ENCODE assay signal across 1 cellular context in the genomic region with DNA sequence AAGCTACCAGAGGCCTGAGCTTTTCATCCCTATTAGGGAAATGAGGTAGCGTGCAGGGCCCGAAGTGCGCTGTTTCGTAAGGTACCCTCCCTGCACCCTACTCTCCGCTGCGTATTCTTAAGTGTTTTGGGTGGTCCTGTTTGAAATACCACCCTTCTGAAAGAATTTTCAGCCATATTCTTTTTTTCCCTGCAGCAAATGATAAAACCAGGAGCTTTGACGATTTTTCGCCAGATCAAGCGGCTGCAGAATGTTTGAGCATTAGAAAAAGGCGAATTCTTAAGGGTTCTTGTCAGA.
TF ChIP-seq lines count a peak whose summit lies in the region.

No MANE protein-coding gene starts in this region.

TF ChIP-seq in HEK293, 187 proteins besides CTCF, POLR2A, EP300 and RAD21 (continued from another document):
- TF ChIP-seq, protein P1, sequence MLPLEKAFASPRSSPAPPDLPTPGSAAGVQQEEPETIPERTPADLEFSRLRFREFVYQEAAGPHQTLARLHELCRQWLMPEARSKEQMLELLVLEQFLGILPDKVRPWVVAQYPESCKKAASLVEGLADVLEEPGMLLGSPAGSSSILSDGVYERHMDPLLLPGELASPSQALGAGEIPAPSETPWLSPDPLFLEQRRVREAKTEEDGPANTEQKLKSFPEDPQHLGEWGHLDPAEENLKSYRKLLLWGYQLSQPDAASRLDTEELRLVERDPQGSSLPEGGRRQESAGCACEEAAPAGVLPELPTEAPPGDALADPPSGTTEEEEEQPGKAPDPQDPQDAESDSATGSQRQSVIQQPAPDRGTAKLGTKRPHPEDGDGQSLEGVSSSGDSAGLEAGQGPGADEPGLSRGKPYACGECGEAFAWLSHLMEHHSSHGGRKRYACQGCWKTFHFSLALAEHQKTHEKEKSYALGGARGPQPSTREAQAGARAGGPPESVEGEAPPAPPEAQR (tag by site-specific recombination; IDR thresholded peaks at IDR 0.05) = no peak
- no peak for TF ChIP-seq ZNF175 (tag by site-specific recombination; IDR thresholded peaks at IDR 0.05)
- TF ChIP-seq ZNF366 (tag by site-specific recombination; conservative IDR thresholded peaks at IDR 0.05) = 0 out of 2 replicates have a peak, but pooled peaks have one; percentile 10
- TF ChIP-seq, protein P2, sequence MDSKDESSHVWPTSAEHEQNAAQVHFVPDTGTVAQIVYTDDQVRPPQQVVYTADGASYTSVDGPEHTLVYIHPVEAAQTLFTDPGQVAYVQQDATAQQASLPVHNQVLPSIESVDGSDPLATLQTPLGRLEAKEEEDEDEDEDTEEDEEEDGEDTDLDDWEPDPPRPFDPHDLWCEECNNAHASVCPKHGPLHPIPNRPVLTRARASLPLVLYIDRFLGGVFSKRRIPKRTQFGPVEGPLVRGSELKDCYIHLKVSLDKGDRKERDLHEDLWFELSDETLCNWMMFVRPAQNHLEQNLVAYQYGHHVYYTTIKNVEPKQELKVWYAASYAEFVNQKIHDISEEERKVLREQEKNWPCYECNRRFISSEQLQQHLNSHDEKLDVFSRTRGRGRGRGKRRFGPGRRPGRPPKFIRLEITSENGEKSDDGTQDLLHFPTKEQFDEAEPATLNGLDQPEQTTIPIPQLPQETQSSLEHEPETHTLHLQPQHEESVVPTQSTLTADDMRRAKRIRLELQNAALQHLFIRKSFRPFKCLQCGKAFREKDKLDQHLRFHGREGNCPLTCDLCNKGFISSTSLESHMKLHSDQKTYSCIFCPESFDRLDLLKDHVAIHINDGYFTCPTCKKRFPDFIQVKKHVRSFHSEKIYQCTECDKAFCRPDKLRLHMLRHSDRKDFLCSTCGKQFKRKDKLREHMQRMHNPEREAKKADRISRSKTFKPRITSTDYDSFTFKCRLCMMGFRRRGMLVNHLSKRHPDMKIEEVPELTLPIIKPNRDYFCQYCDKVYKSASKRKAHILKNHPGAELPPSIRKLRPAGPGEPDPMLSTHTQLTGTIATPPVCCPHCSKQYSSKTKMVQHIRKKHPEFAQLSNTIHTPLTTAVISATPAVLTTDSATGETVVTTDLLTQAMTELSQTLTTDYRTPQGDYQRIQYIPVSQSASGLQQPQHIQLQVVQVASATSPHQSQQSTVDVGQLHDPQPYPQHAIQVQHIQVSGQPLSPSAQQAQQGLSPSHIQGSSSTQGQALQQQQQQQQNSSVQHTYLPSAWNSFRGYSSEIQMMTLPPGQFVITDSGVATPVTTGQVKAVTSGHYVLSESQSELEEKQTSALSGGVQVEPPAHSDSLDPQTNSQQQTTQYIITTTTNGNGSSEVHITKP (tag by site-specific recombination; IDR thresholded peaks at IDR 0.05) = peak; percentile 5; the same call in 1 of the 2 replicates
- no peak for TF ChIP-seq ZNF24 (tag by site-specific recombination; IDR thresholded peaks at IDR 0.05)
- no peak for TF ChIP-seq ZNF677 (tag by site-specific recombination; IDR thresholded peaks at IDR 0.05)
- TF ChIP-seq, protein P3, sequence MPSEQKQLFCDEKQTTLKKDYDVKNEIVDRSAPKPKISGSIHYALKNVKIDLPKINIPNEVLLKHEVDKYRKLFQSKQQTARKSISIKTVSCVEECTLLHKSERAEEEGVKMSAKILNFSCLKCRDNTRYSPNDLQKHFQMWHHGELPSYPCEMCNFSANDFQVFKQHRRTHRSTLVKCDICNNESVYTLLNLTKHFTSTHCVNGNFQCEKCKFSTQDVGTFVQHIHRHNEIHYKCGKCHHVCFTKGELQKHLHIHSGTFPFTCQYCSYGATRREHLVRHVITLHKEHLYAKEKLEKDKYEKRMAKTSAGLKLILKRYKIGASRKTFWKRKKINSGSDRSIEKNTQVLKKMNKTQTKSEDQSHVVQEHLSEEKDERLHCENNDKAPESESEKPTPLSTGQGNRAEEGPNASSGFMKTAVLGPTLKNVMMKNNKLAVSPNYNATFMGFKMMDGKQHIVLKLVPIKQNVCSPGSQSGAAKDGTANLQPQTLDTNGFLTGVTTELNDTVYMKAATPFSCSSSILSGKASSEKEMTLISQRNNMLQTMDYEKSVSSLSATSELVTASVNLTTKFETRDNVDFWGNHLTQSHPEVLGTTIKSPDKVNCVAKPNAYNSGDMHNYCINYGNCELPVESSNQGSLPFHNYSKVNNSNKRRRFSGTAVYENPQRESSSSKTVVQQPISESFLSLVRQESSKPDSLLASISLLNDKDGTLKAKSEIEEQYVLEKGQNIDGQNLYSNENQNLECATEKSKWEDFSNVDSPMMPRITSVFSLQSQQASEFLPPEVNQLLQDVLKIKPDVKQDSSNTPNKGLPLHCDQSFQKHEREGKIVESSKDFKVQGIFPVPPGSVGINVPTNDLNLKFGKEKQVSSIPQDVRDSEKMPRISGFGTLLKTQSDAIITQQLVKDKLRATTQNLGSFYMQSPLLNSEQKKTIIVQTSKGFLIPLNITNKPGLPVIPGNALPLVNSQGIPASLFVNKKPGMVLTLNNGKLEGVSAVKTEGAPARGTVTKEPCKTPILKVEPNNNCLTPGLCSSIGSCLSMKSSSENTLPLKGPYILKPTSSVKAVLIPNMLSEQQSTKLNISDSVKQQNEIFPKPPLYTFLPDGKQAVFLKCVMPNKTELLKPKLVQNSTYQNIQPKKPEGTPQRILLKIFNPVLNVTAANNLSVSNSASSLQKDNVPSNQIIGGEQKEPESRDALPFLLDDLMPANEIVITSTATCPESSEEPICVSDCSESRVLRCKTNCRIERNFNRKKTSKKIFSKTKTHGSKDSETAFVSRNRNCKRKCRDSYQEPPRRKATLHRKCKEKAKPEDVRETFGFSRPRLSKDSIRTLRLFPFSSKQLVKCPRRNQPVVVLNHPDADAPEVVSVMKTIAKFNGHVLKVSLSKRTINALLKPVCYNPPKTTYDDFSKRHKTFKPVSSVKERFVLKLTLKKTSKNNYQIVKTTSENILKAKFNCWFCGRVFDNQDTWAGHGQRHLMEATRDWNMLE (tag by site-specific recombination; conservative IDR thresholded peaks at IDR 0.05; ENCODE audit: low read depth) = no peak
- TF ChIP-seq ZNF114 (tag by site-specific recombination; IDR thresholded peaks at IDR 0.05) = no peak
- TF ChIP-seq ZNF311 (tag by site-specific recombination; IDR thresholded peaks at IDR 0.05; ENCODE audit: borderline replicate concordance) = no peak
- no peak for TF ChIP-seq ZNF248 (tag by site-specific recombination; IDR thresholded peaks at IDR 0.05)
- TF ChIP-seq ZNF600 (tag by site-specific recombination; IDR thresholded peaks at IDR 0.05) = no peak
- no peak for TF ChIP-seq ZNF133 (tag by site-specific recombination; IDR thresholded peaks at IDR 0.05)
